ENCODE assay signal across 8 cellular contexts in the genomic region with DNA sequence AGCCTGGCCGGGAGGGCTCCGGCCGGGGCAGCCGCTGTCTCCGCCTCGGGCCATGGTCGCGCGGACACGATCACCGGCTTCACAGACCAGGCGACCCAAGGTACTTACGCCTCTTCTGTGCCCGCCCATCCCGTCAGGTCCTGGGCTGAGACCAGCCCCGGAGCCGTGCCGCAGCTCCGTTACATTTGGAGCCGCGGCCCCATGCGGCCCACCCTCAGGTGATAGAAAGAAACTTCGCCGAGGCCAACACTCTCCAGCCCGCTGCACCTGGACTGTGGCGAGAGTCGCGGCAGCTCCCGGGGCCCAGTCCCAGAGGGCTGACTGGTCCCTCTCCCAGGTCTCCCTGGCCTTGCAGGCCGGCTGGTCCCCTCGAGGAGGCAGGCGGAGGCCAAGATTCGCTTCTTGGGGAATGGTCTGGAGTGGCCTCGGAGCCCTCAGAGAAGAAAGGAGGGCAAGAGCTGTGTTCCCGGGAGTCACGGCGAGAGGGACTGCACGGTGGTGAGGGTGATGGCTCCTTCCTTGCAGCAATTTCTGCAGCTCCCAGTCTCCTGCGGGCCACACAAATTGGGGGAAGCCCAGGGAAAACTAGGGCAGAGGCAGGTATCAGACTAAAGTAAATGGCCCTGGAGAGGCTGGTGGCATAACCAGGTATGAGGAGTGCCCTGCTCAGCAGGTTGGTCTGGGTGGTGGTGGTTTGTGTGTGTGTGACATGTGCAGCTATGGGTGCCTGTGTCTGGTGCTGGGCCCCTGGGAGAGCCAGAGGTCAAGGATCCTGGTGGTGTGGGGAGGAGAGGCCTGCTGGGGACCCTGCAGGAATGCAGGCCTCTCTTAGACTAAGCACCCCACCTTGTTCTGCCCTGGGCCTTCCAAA. TPM values are rescaled to one million over a fixed set of nuclear protein-coding genes. Genes with fewer than 3 reads are reported as not detected.
DNase-seq lines count a peak whose midpoint lies in the region; ATAC-seq, FAIRE-seq and TF ChIP-seq lines count a peak whose summit lies in the region.

No MANE protein-coding gene starts in this region.

- no peak overlapping the region for H3K14ac ChIP-seq in H1 (ENCODE audit: insufficient read length)

- no peak overlapping the region for H2BK20ac ChIP-seq in H1 (ENCODE audit: low read length)

- no peak overlapping the region for H3K56ac ChIP-seq in H1 (replicated peaks; ENCODE audit: insufficient read length, low read depth, low read length)

- H4K20me1 ChIP-seq in BLaER1 treated with 17β-estradiol and CSF1 and Interleukin-3, amounts not matched to agents 10 nM and 100 nM, result peaks cover 0 to 69% (median 51%) of the 10 kb centered on the region in 11 experiments; a peak in 17 of 22 replicates
- H4K20me1 ChIP-seq in H1 (replicated peaks in 1 of 2; ENCODE audit: control insufficient read depth in 1 of 2, insufficient read depth in 2 of 2, low read length in 2 of 2), result peaks cover 2 to 16% of the 10 kb centered on the region in 2 experiments

- no peak overlapping the region for H2AK5ac ChIP-seq in H1 (ENCODE audit: low read depth, low read length)

- no peaks in the 10 kb centered on the region for H3K36me3 Mint-ChIP-seq in nephron progenitor cell (ENCODE audit: low read depth)

- no peak overlapping the region for H2BK12ac ChIP-seq in H1 (ENCODE audit: low read depth, low read length)

- intact Hi-C loops in head of caudate nucleus (cut with DNase I), result no loop called here

- H3K27me3 ChIP-seq in BLaER1 treated with 17β-estradiol and CSF1 and Interleukin-3, amounts not matched to agents 10 nM and 100 nM, result peaks cover 80 to 98% (median 97%) of the 10 kb centered on the region in 11 experiments
- peaks cover 82 to 96% (median 95%) of the 10 kb centered on the region in 4 experiments for H3K27me3 ChIP-seq in H1 (replicated peaks in 1 of 4; ENCODE audit: control insufficient read depth in 3 of 4, extremely low read depth in 1 of 4, insufficient read depth in 3 of 4, low read length in 3 of 4)

- CTCF ChIA-PET in H1 (lab: Charles Lee; ENCODE audit: partially characterized antibody), result interaction anchor here (0.6 to 8.9 kb wide), 7 partner anchors 8 to 1342 kb away, joined by 3 to 266 read pairs (median 3); a partner anchor contains a TSS

- H3K9ac ChIP-seq in BLaER1 treated with 17β-estradiol and CSF1 and Interleukin-3, amounts not matched to agents 10 nM and 100 nM, result peak overlapping the region in 5 of 11 experiments; percentile 5 to 50 (median 33); a peak in 5 of 22 replicates
- H3K9ac ChIP-seq in H1 (replicated peaks in 1 of 4; ENCODE audit: extremely low read depth in 1 of 4, low read depth in 3 of 4, low read length in 3 of 4), result no peak overlapping the region; a peak in 1 of 7 replicates

- TF ChIP-seq CTCF in H1 (IDR thresholded peaks at IDR 0.05; ENCODE audit: control extremely low read depth in 1 of 3, insufficient read depth in 1 of 3, low read depth in 1 of 3, low read length in 3 of 3), result no peak
- TF ChIP-seq CTCF in nephron progenitor cell (IDR thresholded peaks at IDR 0.05), result no peak

- H3K18ac ChIP-seq in H1 (ENCODE audit: extremely low read depth, low read length), result peak overlapping the region; percentile 62

- H3K36me3 ChIP-seq in BLaER1 treated with 17β-estradiol and CSF1 and Interleukin-3, amounts not matched to agents 10 nM and 100 nM, result no peaks in the 10 kb centered on the region
- H3K36me3 ChIP-seq in H1 (ENCODE audit: control insufficient read depth in 2 of 4, insufficient read depth in 4 of 4, low read length in 3 of 4), result peaks cover 0 to 5% (median 0%) of the 10 kb centered on the region in 4 experiments; a peak in 1 of 8 replicates

- no peaks in the 10 kb centered on the region for H3K79me2 ChIP-seq in H1 (ENCODE audit: control insufficient read depth in 1 of 2, insufficient read depth in 2 of 2, low read length in 2 of 2)

- no peak overlapping the region for H3K4ac ChIP-seq in H1 (replicated peaks; ENCODE audit: insufficient read length, low read depth, low read length)

- no peak overlapping the region for H3K23ac ChIP-seq in H1 (ENCODE audit: insufficient read length)

- no peak overlapping the region for H2BK15ac ChIP-seq in H1 (ENCODE audit: low read length)

- H3K4me1 Mint-ChIP-seq in nephron progenitor cell, result peaks cover 28% of the 10 kb centered on the region

- H3K23me2 ChIP-seq in H1 (ENCODE audit: low read depth, low read length), result peaks cover 17% of the 10 kb centered on the region; the same call in 1 of the 2 replicates

- H2BK5ac ChIP-seq in H1 (ENCODE audit: low read depth, low read length), result no peak overlapping the region

- no peak for TF ChIP-seq EP300 in H1 (IDR thresholded peaks at IDR 0.05; ENCODE audit: borderline replicate concordance in 1 of 2, low read depth in 2 of 2, low read length in 2 of 2)

- peak overlapping the region; percentile 83 to 94 (median 91) for H3K4me2 ChIP-seq in BLaER1 treated with 17β-estradiol and CSF1 and Interleukin-3, amounts not matched to agents 10 nM and 100 nM
- H3K4me2 ChIP-seq in H1 (ENCODE audit: insufficient read depth in 1 of 2, low read depth in 2 of 2, low read length in 2 of 2), result peak overlapping the region; percentile 67 to 88

- 4% methylated on average over 30 of the region's 39 CpGs; no CpG with 5 or more reads in 1 of the 2 experiments for WGBS in H1 (ENCODE audit: extremely low coverage in 1 of 2, insufficient coverage in 1 of 2, insufficient read length in 1 of 2, insufficient replicate concordance in 2 of 2, low coverage in 1 of 2, low lambda C conversion rate in 2 of 2, missing lambda C conversion rate in 1 of 2), 2 experiments

- no peak overlapping the region for H3K27ac ChIP-seq in BLaER1 treated with 17β-estradiol and CSF1 and Interleukin-3, amounts not matched to agents 10 nM and 100 nM
- H3K27ac ChIP-seq in H1 (ENCODE audit: low read depth, low read length), result no peak overlapping the region

- no peak for TF ChIP-seq POLR2A in H1 (IDR thresholded peaks at IDR 0.05; ENCODE audit: control extremely low read depth in 1 of 2, low read depth in 2 of 2, low read length in 2 of 2)

- H3K27me3 Mint-ChIP-seq in nephron progenitor cell (ENCODE audit: low read depth, poor library complexity), result peaks cover 96% of the 10 kb centered on the region

- peak; percentile 13 for ATAC-seq in HG02642 (IDR thresholded peaks at IDR 0.05; ENCODE audit: poor library complexity, unreplicated experiment)
- no peak for ATAC-seq in GM21528 (IDR thresholded peaks at IDR 0.05; ENCODE audit: low FRiP score, unreplicated experiment)

- no peak overlapping the region for H2BK120ac ChIP-seq in H1 (replicated peaks; ENCODE audit: low read depth, low read length)

- no peak for FAIRE-seq in H1 (lab: Jason Lieb, UNC)

- no peak overlapping the region for H4K5ac ChIP-seq in H1 (ENCODE audit: insufficient read length, low read depth, low read length)

- H3K9me3 Mint-ChIP-seq in nephron progenitor cell, result no peaks in the 10 kb centered on the region

- no peaks in the 10 kb centered on the region for H3K79me1 ChIP-seq in H1 (ENCODE audit: low read depth, low read length)

- H4K91ac ChIP-seq in H1 (replicated peaks; ENCODE audit: insufficient read length, low read length), result no peak overlapping the region

- DNase-seq in H1 (ENCODE audit: low read depth in 1 of 2, low spot score in 2 of 2) (peak in 1 of 2 experiments; percentile 64), nephron progenitor cell (no peak), NCI-H1092 (lab: John Stamatoyannopoulos, UW) (no peak), head of caudate nucleus (no peak), SK-N-DZ (ENCODE audit: low spot score) (no peak)

- TF ChIP-seq RAD21 in H1 (IDR thresholded peaks at IDR 0.05 in 1 of 2, conservative IDR thresholded peaks at IDR 0.05 in 1 of 2; ENCODE audit: low read depth in 2 of 2, low read length in 2 of 2), result no peak

- H3K4me1 ChIP-seq in BLaER1 treated with 17β-estradiol and CSF1 and Interleukin-3, amounts not matched to agents 10 nM and 100 nM, result peaks cover 8 to 22% (median 16%) of the 10 kb centered on the region in 10 experiments; a peak in 18 of 20 replicates
- peaks cover 4 to 33% (median 18%) of the 10 kb centered on the region in 4 experiments for H3K4me1 ChIP-seq in H1 (replicated peaks in 1 of 4; ENCODE audit: control insufficient read depth in 3 of 4, insufficient read depth in 4 of 4, low read length in 3 of 4)

- H3K4me3 ChIP-seq in BLaER1 treated with 17β-estradiol and CSF1 and Interleukin-3, amounts not matched to agents 10 nM and 100 nM, result peak overlapping the region; percentile 49 to 72 (median 59)
- peak overlapping the region; percentile 40 to 60 (median 48) for H3K4me3 ChIP-seq in H1 (ENCODE audit: extremely low read depth in 1 of 4, insufficient read depth in 2 of 4, low read depth in 3 of 4, low read length in 4 of 4)

- H3K27ac Mint-ChIP-seq in nephron progenitor cell, result no peak overlapping the region

- no peak overlapping the region; the same call in 1 of the 2 replicates for H4K8ac ChIP-seq in H1 (ENCODE audit: extremely low read depth, insufficient read depth, low read length)

- POLR2A ChIA-PET in H1 (lab: Charles Lee; ENCODE audit: partially characterized antibody), result interaction anchor here (1.6 to 1.8 kb wide), 2 partner anchors 17 to 221 kb away, joined by 5 to 8 read pairs; a partner anchor contains a TSS

- H2AFZ ChIP-seq in H1 (ENCODE audit: low read length), result 0 out of 2 replicates have a peak overlapping the region, but pooled peaks have one; percentile 7

- H3K4me3 Mint-ChIP-seq in nephron progenitor cell, result peak overlapping the region; percentile 47

- H3K9me3 ChIP-seq in BLaER1 treated with 17β-estradiol and CSF1 and Interleukin-3, amounts not matched to agents 10 nM and 100 nM (replicated peaks in 1 of 11), result peaks cover 0 to 19% (median 9%) of the 10 kb centered on the region in 11 experiments; a peak in 7 of 22 replicates
- H3K9me3 ChIP-seq in H1 (ENCODE audit: insufficient read depth in 2 of 2, low read depth in 1 of 2, low read length in 1 of 2), result no peaks in the 10 kb centered on the region; a peak in 1 of 4 replicates

RNA-seq across cellular contexts. Expression of a gene that starts 0.8 kb away (rescaled TPM):
- 0.04 and 0.06 TPM in 2 replicates for total RNA-seq in H1 (2021; fragmentation: NEBNext Ultra II Directional; extraction: Animal tissue kit (Norgen Biotek cat#: 25700))
- 0.06 and 0.13 TPM in 2 replicates for polyA plus RNA-seq in H1 (2011; rRNA removed)
- polyA plus RNA-seq in H1 (2011; cell fraction: cytosol; rRNA removed), result 0.16 TPM
- 0.34 TPM for polyA plus RNA-seq in H1 (2011; cell fraction: nucleus; rRNA removed)
- 0.20 to 0.34 TPM (median 0.27 TPM) in 4 replicates for polyA plus RNA-seq in H1 (2012, experiment 1 of 2)
- polyA plus RNA-seq in H1 (2012, experiment 2 of 2), result 0.07 TPM
- 0.04 TPM for polyA plus RNA-seq in H1 (2013, experiment 1 of 2)
- polyA plus RNA-seq in H1 (2013, experiment 2 of 2), result 0.04 TPM
- 0.09 and 0.22 TPM in 2 replicates for polyA minus RNA-seq in H1 (2011; rRNA and poly(A)+ RNA removed)
- 0.29 TPM for polyA minus RNA-seq in H1 (2011; cell fraction: cytosol; rRNA and poly(A)+ RNA removed)
- polyA minus RNA-seq in H1 (2011; cell fraction: nucleus; rRNA and poly(A)+ RNA removed), result 0.30 TPM
- polyA plus RNA-seq in SK-N-DZ (2014; cell fraction: cytosol; rRNA removed), result not detected in 2 replicates
- polyA plus RNA-seq in SK-N-DZ (2014; cell fraction: nucleus; rRNA removed), result 0.14 TPM in 1 of 2 replicates, not detected in the other

RNA-seq across cellular contexts. Expression of a gene that starts 16.9 kb away (rescaled TPM):
- total RNA-seq in H1 (2021; fragmentation: NEBNext Ultra II Directional; extraction: Animal tissue kit (Norgen Biotek cat#: 25700)), result 11.1 and 11.2 TPM in 2 replicates
- 11.3 and 16.1 TPM in 2 replicates for polyA plus RNA-seq in H1 (2011; rRNA removed)
- 11.0 TPM for polyA plus RNA-seq in H1 (2011; cell fraction: cytosol; rRNA removed)
- polyA plus RNA-seq in H1 (2011; cell fraction: nucleus; rRNA removed), result 19.6 TPM
- polyA plus RNA-seq in H1 (2012, experiment 1 of 2), result 9.2 to 14.1 TPM (median 13.6 TPM) in 4 replicates
- 16.1 TPM for polyA plus RNA-seq in H1 (2012, experiment 2 of 2)
- polyA plus RNA-seq in H1 (2013, experiment 1 of 2), result 8.8 TPM
- polyA plus RNA-seq in H1 (2013, experiment 2 of 2), result 7.7 TPM
- polyA minus RNA-seq in H1 (2011; rRNA and poly(A)+ RNA removed), result 9.0 and 12.8 TPM in 2 replicates
- polyA minus RNA-seq in H1 (2011; cell fraction: cytosol; rRNA and poly(A)+ RNA removed), result 4.8 TPM
- polyA minus RNA-seq in H1 (2011; cell fraction: nucleus; rRNA and poly(A)+ RNA removed), result 22.9 TPM
- 10.6 and 18.1 TPM in 2 replicates for polyA plus RNA-seq in SK-N-DZ (2014; cell fraction: cytosol; rRNA removed)
- 12.7 and 17.9 TPM in 2 replicates for polyA plus RNA-seq in SK-N-DZ (2014; cell fraction: nucleus; rRNA removed)
